ENCODE assay signal across 1 cellular context in the genomic region with DNA sequence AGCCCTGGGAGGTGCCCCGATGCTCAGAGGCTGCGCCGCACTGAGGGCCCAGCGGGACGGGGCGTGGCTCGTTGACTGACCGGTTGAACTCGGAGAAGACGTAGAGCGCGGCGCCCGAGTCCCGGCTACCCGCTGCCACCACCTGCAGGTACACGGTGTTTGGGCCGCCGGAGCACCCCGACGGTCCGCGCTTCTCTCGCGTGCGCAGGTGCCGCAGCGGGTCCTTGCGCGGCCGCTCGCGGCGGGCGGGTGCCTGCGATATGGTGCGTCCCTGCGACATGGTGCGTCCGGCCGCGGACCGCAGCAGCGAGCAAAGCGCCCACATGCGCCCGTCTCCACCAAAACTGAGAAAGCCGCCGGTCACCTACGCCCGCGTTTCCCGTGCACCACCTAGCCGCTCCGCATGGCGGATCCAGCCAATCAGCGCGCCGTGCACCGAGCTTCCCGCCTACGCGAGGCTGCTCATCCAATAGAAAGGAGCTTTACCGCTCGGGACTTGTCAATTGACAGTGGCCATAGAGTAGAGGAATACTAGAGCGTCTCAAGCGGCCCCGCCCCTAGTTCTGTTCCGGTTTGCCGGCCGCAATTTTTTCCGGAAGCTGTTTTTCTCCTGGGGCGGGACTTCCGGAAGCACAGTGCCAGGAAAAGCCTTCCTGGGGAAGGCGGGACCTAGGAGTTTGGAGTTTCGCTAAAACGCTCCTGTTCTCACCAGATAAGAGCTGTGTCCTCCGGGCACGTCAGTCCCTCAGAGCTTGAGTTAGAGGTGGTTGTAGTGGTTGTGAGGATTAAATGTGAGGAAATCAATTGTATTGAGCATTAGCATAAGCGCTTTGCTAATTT.
TF ChIP-seq lines count a peak whose summit lies in the region.

A gene with protein sequence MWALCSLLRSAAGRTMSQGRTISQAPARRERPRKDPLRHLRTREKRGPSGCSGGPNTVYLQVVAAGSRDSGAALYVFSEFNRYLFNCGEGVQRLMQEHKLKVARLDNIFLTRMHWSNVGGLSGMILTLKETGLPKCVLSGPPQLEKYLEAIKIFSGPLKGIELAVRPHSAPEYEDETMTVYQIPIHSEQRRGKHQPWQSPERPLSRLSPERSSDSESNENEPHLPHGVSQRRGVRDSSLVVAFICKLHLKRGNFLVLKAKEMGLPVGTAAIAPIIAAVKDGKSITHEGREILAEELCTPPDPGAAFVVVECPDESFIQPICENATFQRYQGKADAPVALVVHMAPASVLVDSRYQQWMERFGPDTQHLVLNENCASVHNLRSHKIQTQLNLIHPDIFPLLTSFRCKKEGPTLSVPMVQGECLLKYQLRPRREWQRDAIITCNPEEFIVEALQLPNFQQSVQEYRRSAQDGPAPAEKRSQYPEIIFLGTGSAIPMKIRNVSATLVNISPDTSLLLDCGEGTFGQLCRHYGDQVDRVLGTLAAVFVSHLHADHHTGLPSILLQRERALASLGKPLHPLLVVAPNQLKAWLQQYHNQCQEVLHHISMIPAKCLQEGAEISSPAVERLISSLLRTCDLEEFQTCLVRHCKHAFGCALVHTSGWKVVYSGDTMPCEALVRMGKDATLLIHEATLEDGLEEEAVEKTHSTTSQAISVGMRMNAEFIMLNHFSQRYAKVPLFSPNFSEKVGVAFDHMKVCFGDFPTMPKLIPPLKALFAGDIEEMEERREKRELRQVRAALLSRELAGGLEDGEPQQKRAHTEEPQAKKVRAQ (minus strand): TSS at position 405 of the 840 bp plus-strand sequence. CDS start 80 bp downstream, at position 325.

TF ChIP-seq in HepG2, 621 proteins besides CTCF, POLR2A, EP300 and RAD21 (continued from another document and continues in another):
- TF ChIP-seq, protein P1, sequence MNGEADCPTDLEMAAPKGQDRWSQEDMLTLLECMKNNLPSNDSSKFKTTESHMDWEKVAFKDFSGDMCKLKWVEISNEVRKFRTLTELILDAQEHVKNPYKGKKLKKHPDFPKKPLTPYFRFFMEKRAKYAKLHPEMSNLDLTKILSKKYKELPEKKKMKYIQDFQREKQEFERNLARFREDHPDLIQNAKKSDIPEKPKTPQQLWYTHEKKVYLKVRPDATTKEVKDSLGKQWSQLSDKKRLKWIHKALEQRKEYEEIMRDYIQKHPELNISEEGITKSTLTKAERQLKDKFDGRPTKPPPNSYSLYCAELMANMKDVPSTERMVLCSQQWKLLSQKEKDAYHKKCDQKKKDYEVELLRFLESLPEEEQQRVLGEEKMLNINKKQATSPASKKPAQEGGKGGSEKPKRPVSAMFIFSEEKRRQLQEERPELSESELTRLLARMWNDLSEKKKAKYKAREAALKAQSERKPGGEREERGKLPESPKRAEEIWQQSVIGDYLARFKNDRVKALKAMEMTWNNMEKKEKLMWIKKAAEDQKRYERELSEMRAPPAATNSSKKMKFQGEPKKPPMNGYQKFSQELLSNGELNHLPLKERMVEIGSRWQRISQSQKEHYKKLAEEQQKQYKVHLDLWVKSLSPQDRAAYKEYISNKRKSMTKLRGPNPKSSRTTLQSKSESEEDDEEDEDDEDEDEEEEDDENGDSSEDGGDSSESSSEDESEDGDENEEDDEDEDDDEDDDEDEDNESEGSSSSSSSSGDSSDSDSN (CRISPR knock-in tag; IDR thresholded peaks at IDR 0.05), result peak; percentile 82; the same call in 1 of the 2 replicates
- TF ChIP-seq PCBP1 (IDR thresholded peaks at IDR 0.05; ENCODE audit: borderline replicate concordance, low read depth, low read length) (0 out of 2 replicates have a peak, but pooled peaks have one; percentile 16), KLF6 (CRISPR knock-in tag; IDR thresholded peaks at IDR 0.05) (no peak), KDM5B (CRISPR knock-in tag; IDR thresholded peaks at IDR 0.05; ENCODE audit: borderline replicate concordance) (peak; percentile 66; the same call in 1 of the 2 replicates), HDAC2 (CRISPR knock-in tag; IDR thresholded peaks at IDR 0.05) (peak; percentile 16; the same call in 1 of the 2 replicates), SP5 (CRISPR knock-in tag; IDR thresholded peaks at IDR 0.05; ENCODE audit: borderline replicate concordance, low read depth) (peak; percentile 62; the same call in 1 of the 2 replicates), POLR2G (IDR thresholded peaks at IDR 0.05; ENCODE audit: low read depth, low read length) (peak; percentile 83), RBFOX2 (IDR thresholded peaks at IDR 0.05; ENCODE audit: low read depth, low read length) (peak; percentile 95), RARG (CRISPR knock-in tag; IDR thresholded peaks at IDR 0.05; ENCODE audit: low read depth) (no peak), ZNF781 (CRISPR knock-in tag; IDR thresholded peaks at IDR 0.05; ENCODE audit: borderline replicate concordance, not compliant biosample characterization) (no peak), NFRKB (IDR thresholded peaks at IDR 0.05) (no peak), SMC3 (IDR thresholded peaks at IDR 0.05; ENCODE audit: low read length) (no peak), RCOR2 (CRISPR knock-in tag; IDR thresholded peaks at IDR 0.05) (no peak), ZNF773 (CRISPR knock-in tag; IDR thresholded peaks at IDR 0.05; ENCODE audit: borderline replicate concordance) (no peak; the same call in 1 of the 2 replicates), SMARCC2 (IDR thresholded peaks at IDR 0.05) (no peak), KDM5A (IDR thresholded peaks at IDR 0.05; ENCODE audit: borderline replicate concordance, low read length) (peak; percentile 13), RFX3 (CRISPR knock-in tag; IDR thresholded peaks at IDR 0.05) (no peak), KLF12 (CRISPR knock-in tag; IDR thresholded peaks at IDR 0.05; ENCODE audit: borderline replicate concordance) (peak; percentile 94), MEIS1 (CRISPR knock-in tag; IDR thresholded peaks at IDR 0.05; ENCODE audit: borderline replicate concordance) (peak; percentile 57), TCF7L2 (IDR thresholded peaks at IDR 0.05; ENCODE audit: low read depth, low read length) (no peak), CHD2 (IDR thresholded peaks at IDR 0.05; ENCODE audit: low read depth, low read length) (0 out of 2 replicates have a peak, but pooled peaks have one; percentile 14), DR1 (CRISPR knock-in tag; IDR thresholded peaks at IDR 0.05) (peak; percentile 83), SAP130 (CRISPR knock-in tag; IDR thresholded peaks at IDR 0.05; ENCODE audit: low read depth) (peak; percentile 98), NFKBIZ (CRISPR knock-in tag; IDR thresholded peaks at IDR 0.05) (no peak), KLF13 (CRISPR knock-in tag; IDR thresholded peaks at IDR 0.05) (0 out of 2 replicates have a peak, but pooled peaks have one; percentile 66), ARNT (IDR thresholded peaks at IDR 0.05) (no peak), FOXJ3 (CRISPR knock-in tag; IDR thresholded peaks at IDR 0.05; ENCODE audit: borderline replicate concordance) (peak; percentile 63; the same call in 1 of the 2 replicates), ZNF670 (CRISPR knock-in tag; IDR thresholded peaks at IDR 0.05; ENCODE audit: borderline replicate concordance) (peak; percentile 57; the same call in 1 of the 2 replicates), AGO2 (optimal IDR thresholded peaks at IDR 0.05; ENCODE audit: low read depth, low read length) (peak; percentile 73), POGZ (CRISPR knock-in tag; IDR thresholded peaks at IDR 0.05) (peak; percentile 85; the same call in 1 of the 2 replicates)
- TF ChIP-seq, protein P2, sequence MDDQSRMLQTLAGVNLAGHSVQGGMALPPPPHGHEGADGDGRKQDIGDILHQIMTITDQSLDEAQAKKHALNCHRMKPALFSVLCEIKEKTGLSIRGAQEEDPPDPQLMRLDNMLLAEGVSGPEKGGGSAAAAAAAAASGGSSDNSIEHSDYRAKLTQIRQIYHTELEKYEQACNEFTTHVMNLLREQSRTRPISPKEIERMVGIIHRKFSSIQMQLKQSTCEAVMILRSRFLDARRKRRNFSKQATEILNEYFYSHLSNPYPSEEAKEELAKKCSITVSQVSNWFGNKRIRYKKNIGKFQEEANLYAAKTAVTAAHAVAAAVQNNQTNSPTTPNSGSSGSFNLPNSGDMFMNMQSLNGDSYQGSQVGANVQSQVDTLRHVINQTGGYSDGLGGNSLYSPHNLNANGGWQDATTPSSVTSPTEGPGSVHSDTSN (CRISPR knock-in tag; IDR thresholded peaks at IDR 0.05; ENCODE audit: borderline replicate concordance), result peak; percentile 62; the same call in 1 of the 2 replicates
- TF ChIP-seq, protein P3, sequence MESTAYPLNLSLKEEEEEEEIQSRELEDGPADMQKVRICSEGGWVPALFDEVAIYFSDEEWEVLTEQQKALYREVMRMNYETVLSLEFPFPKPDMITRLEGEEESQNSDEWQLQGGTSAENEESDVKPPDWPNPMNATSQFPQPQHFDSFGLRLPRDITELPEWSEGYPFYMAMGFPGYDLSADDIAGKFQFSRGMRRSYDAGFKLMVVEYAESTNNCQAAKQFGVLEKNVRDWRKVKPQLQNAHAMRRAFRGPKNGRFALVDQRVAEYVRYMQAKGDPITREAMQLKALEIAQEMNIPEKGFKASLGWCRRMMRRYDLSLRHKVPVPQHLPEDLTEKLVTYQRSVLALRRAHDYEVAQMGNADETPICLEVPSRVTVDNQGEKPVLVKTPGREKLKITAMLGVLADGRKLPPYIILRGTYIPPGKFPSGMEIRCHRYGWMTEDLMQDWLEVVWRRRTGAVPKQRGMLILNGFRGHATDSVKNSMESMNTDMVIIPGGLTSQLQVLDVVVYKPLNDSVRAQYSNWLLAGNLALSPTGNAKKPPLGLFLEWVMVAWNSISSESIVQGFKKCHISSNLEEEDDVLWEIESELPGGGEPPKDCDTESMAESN (CRISPR knock-in tag; conservative IDR thresholded peaks at IDR 0.05), result peak; percentile 95
- TF ChIP-seq, protein P4, sequence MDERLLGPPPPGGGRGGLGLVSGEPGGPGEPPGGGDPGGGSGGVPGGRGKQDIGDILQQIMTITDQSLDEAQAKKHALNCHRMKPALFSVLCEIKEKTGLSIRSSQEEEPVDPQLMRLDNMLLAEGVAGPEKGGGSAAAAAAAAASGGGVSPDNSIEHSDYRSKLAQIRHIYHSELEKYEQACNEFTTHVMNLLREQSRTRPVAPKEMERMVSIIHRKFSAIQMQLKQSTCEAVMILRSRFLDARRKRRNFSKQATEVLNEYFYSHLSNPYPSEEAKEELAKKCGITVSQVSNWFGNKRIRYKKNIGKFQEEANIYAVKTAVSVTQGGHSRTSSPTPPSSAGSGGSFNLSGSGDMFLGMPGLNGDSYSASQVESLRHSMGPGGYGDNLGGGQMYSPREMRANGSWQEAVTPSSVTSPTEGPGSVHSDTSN (CRISPR knock-in tag; IDR thresholded peaks at IDR 0.05), result peak; percentile 85
- TF ChIP-seq, protein P5, sequence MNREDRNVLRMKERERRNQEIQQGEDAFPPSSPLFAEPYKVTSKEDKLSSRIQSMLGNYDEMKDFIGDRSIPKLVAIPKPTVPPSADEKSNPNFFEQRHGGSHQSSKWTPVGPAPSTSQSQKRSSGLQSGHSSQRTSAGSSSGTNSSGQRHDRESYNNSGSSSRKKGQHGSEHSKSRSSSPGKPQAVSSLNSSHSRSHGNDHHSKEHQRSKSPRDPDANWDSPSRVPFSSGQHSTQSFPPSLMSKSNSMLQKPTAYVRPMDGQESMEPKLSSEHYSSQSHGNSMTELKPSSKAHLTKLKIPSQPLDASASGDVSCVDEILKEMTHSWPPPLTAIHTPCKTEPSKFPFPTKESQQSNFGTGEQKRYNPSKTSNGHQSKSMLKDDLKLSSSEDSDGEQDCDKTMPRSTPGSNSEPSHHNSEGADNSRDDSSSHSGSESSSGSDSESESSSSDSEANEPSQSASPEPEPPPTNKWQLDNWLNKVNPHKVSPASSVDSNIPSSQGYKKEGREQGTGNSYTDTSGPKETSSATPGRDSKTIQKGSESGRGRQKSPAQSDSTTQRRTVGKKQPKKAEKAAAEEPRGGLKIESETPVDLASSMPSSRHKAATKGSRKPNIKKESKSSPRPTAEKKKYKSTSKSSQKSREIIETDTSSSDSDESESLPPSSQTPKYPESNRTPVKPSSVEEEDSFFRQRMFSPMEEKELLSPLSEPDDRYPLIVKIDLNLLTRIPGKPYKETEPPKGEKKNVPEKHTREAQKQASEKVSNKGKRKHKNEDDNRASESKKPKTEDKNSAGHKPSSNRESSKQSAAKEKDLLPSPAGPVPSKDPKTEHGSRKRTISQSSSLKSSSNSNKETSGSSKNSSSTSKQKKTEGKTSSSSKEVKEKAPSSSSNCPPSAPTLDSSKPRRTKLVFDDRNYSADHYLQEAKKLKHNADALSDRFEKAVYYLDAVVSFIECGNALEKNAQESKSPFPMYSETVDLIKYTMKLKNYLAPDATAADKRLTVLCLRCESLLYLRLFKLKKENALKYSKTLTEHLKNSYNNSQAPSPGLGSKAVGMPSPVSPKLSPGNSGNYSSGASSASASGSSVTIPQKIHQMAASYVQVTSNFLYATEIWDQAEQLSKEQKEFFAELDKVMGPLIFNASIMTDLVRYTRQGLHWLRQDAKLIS (CRISPR knock-in tag; IDR thresholded peaks at IDR 0.05), result no peak
- TF ChIP-seq, protein P6, sequence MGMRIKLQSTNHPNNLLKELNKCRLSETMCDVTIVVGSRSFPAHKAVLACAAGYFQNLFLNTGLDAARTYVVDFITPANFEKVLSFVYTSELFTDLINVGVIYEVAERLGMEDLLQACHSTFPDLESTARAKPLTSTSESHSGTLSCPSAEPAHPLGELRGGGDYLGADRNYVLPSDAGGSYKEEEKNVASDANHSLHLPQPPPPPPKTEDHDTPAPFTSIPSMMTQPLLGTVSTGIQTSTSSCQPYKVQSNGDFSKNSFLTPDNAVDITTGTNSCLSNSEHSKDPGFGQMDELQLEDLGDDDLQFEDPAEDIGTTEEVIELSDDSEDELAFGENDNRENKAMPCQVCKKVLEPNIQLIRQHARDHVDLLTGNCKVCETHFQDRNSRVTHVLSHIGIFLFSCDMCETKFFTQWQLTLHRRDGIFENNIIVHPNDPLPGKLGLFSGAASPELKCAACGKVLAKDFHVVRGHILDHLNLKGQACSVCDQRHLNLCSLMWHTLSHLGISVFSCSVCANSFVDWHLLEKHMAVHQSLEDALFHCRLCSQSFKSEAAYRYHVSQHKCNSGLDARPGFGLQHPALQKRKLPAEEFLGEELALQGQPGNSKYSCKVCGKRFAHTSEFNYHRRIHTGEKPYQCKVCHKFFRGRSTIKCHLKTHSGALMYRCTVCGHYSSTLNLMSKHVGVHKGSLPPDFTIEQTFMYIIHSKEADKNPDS (CRISPR knock-in tag; IDR thresholded peaks at IDR 0.05), result no peak
- TF ChIP-seq, protein P7, sequence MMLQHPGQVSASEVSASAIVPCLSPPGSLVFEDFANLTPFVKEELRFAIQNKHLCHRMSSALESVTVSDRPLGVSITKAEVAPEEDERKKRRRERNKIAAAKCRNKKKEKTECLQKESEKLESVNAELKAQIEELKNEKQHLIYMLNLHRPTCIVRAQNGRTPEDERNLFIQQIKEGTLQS (CRISPR knock-in tag; IDR thresholded peaks at IDR 0.05), result peak; percentile 38; the same call in 1 of the 2 replicates
- TF ChIP-seq, protein P8, sequence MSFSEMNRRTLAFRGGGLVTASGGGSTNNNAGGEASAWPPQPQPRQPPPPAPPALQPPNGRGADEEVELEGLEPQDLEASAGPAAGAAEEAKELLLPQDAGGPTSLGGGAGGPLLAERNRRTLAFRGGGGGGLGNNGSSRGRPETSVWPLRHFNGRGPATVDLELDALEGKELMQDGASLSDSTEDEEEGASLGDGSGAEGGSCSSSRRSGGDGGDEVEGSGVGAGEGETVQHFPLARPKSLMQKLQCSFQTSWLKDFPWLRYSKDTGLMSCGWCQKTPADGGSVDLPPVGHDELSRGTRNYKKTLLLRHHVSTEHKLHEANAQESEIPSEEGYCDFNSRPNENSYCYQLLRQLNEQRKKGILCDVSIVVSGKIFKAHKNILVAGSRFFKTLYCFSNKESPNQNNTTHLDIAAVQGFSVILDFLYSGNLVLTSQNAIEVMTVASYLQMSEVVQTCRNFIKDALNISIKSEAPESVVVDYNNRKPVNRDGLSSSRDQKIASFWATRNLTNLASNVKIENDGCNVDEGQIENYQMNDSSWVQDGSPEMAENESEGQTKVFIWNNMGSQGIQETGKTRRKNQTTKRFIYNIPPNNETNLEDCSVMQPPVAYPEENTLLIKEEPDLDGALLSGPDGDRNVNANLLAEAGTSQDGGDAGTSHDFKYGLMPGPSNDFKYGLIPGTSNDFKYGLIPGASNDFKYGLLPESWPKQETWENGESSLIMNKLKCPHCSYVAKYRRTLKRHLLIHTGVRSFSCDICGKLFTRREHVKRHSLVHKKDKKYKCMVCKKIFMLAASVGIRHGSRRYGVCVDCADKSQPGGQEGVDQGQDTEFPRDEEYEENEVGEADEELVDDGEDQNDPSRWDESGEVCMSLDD (CRISPR knock-in tag; IDR thresholded peaks at IDR 0.05; ENCODE audit: borderline replicate concordance), result no peak
